ENCODE assay signal across 2 cellular contexts in genomic region chr17:51330861-51331503, GRCh38.
TF ChIP-seq lines count a peak whose summit lies in the region.
"Not testable (repeated sequence)": the region's sequence is repeated elsewhere in the genome, so short reads cannot be mapped to it uniquely, and the experiment has no call there.

No MANE protein-coding gene starts in this region.

TF ChIP-seq in K562, 482 proteins besides CTCF, POLR2A, EP300 and RAD21 (continued from another document and continues in another):
- TF ChIP-seq MNT (conservative IDR thresholded peaks at IDR 0.05) (peak; percentile 48 to 76), MEIS2 (IDR thresholded peaks at IDR 0.05; ENCODE audit: partially characterized antibody) (peak; percentile 62), ESRRA (IDR thresholded peaks at IDR 0.05; ENCODE audit: borderline replicate concordance, low read depth) (peak; percentile 49; the same call in 1 of the 2 replicates), ELF4 (CRISPR knock-in tag; IDR thresholded peaks at IDR 0.05) (peak; percentile 24; the same call in 1 of the 2 replicates), CEBPB (tag; IDR thresholded peaks at IDR 0.05) (peak; percentile 78; the same call in 1 of the 2 replicates), KDM1A (IDR thresholded peaks at IDR 0.05) (peak; percentile 93 to 94), EHMT2 (IDR thresholded peaks at IDR 0.05) (peak; percentile 68), NFE2 (IDR thresholded peaks at IDR 0.05; ENCODE audit: low read depth) (0 out of 2 replicates have a peak, but pooled peaks have one; percentile 32), KLF16 (IDR thresholded peaks at IDR 0.05) (peak; percentile 58; the same call in 1 of the 2 replicates), TRIM24 (IDR thresholded peaks at IDR 0.05) (peak; percentile 83 to 84; a peak in 3 of 4 replicates), NCOA1 (IDR thresholded peaks at IDR 0.05; ENCODE audit: low read depth) (0 out of 2 replicates have a peak, but pooled peaks have one; percentile 30), CBFA2T3 (IDR thresholded peaks at IDR 0.05) (peak; percentile 96), TEAD1 (CRISPR knock-in tag; IDR thresholded peaks at IDR 0.05) (peak in 1 of 2 experiments; percentile 62; a peak in 1 of 4 replicates), MTA2 (IDR thresholded peaks at IDR 0.05; ENCODE audit: low read depth) (peak; percentile 80), ATF4 (CRISPR knock-in tag; IDR thresholded peaks at IDR 0.05) (0 out of 2 replicates have a peak, but pooled peaks have one; percentile 13), GATA2 (CRISPR knock-in tag; IDR thresholded peaks at IDR 0.05) (peak; percentile 59; the same call in 1 of the 2 replicates), ATF3 (IDR thresholded peaks at IDR 0.05) (peak; percentile 61; the same call in 1 of the 2 replicates), TCF3 (CRISPR knock-in tag; IDR thresholded peaks at IDR 0.05) (peak; percentile 92), BCOR (IDR thresholded peaks at IDR 0.05) (peak; percentile 75; the same call in 1 of the 2 replicates), TAL1 (IDR thresholded peaks at IDR 0.05) (peak; percentile 92), PBX2 (tag; conservative IDR thresholded peaks at IDR 0.05; ENCODE audit: low read depth) (0 out of 2 replicates have a peak, but pooled peaks have one; percentile 34), PML (IDR thresholded peaks at IDR 0.05; ENCODE audit: low read length) (peak; percentile 36; the same call in 1 of the 2 replicates), CREM (IDR thresholded peaks at IDR 0.05; ENCODE audit: low read depth) (peak; percentile 31; the same call in 1 of the 2 replicates), SOX6 (IDR thresholded peaks at IDR 0.05) (peak; percentile 98), RCOR1 (IDR thresholded peaks at IDR 0.05; ENCODE audit: borderline replicate concordance in 1 of 2, low read depth in 2 of 2, low read length in 2 of 2) (peak in 1 of 2 experiments; percentile 65; a peak in 1 of 4 replicates), HMBOX1 (IDR thresholded peaks at IDR 0.05) (peak; percentile 80), NCOR1 (IDR thresholded peaks at IDR 0.05) (peak; percentile 87), STAT5A (IDR thresholded peaks at IDR 0.05; ENCODE audit: borderline replicate concordance, low read length) (peak; percentile 41; the same call in 1 of the 2 replicates)
- not testable (repeated sequence) for TF ChIP-seq ATF3 (CRISPR knock-in tag; conservative IDR thresholded peaks at IDR 0.05); PBX2 (CRISPR knock-in tag; IDR thresholded peaks at IDR 0.05; ENCODE audit: low read depth)

TF ChIP-seq in HepG2, 621 proteins besides CTCF, POLR2A, EP300 and RAD21 (continued from another document):
- TF ChIP-seq PAXIP1 (CRISPR knock-in tag; conservative IDR thresholded peaks at IDR 0.05) (peak; percentile 39; the same call in 1 of the 2 replicates), RARA (CRISPR knock-in tag; IDR thresholded peaks at IDR 0.05) (peak; percentile 54), FOXP1 (CRISPR knock-in tag; IDR thresholded peaks at IDR 0.05) (peak; percentile 41; the same call in 1 of the 2 replicates), GATAD2A (CRISPR knock-in tag; IDR thresholded peaks at IDR 0.05) (peak; percentile 51), FOXP4 (CRISPR knock-in tag; IDR thresholded peaks at IDR 0.05) (peak; percentile 28; the same call in 1 of the 2 replicates), ZNF317 (CRISPR knock-in tag; IDR thresholded peaks at IDR 0.05) (peak; percentile 86), ONECUT2 (CRISPR knock-in tag; IDR thresholded peaks at IDR 0.05) (peak; percentile 49; the same call in 1 of the 2 replicates), SOX5 (CRISPR knock-in tag; IDR thresholded peaks at IDR 0.05; ENCODE audit: borderline replicate concordance) (0 out of 2 replicates have a peak, but pooled peaks have one; percentile 51), HNF4A (CRISPR knock-in tag; IDR thresholded peaks at IDR 0.05) (peak; percentile 65), ZNF652 (CRISPR knock-in tag; IDR thresholded peaks at IDR 0.05; ENCODE audit: borderline replicate concordance, low read depth) (peak; percentile 69), ARID5B (CRISPR knock-in tag; IDR thresholded peaks at IDR 0.05) (peak; percentile 67; the same call in 1 of the 2 replicates), FOXJ3 (CRISPR knock-in tag; IDR thresholded peaks at IDR 0.05; ENCODE audit: borderline replicate concordance) (peak; percentile 30; the same call in 1 of the 2 replicates), SOX13 (CRISPR knock-in tag; conservative IDR thresholded peaks at IDR 0.05 in 1 of 2, IDR thresholded peaks at IDR 0.05 in 1 of 2) (peak in 1 of 2 experiments; percentile 78; a peak in 2 of 4 replicates)
- TF ChIP-seq FOXP1, SOX13 (IDR thresholded peaks at IDR 0.05): not testable (repeated sequence)
